Comparison of ENCODE assay signal across 1 cellular context in the genomic region with DNA sequence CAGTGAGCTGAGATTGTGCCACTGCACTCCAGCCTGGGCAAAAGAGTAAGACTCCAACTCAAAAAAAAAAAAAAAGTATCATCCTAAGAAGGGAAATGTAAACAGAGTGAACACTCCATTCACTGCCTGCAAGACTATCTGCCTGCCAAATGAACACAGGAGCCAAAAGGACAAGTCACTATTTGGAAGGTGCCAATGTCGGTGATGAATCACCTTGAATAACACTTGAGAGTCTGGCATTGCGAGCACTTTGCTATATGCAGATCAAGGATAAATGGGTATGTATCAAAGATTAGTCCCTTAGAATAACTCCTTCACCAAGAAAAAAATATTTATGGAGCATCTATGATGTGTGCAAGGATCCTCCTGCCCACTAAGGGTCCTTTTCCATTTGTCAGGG.
TF ChIP-seq lines count a peak whose summit lies in the region.

No MANE protein-coding gene starts in this region.

TF ChIP-seq in IMR-90, 13 proteins besides CTCF, POLR2A, EP300 and RAD21 (continued from another document):
- no peak for TF ChIP-seq MAFK (IDR thresholded peaks at IDR 0.05; ENCODE audit: low read depth, low read length)
